8 cellular contexts compared by ENCODE assay signal in the genomic region with DNA sequence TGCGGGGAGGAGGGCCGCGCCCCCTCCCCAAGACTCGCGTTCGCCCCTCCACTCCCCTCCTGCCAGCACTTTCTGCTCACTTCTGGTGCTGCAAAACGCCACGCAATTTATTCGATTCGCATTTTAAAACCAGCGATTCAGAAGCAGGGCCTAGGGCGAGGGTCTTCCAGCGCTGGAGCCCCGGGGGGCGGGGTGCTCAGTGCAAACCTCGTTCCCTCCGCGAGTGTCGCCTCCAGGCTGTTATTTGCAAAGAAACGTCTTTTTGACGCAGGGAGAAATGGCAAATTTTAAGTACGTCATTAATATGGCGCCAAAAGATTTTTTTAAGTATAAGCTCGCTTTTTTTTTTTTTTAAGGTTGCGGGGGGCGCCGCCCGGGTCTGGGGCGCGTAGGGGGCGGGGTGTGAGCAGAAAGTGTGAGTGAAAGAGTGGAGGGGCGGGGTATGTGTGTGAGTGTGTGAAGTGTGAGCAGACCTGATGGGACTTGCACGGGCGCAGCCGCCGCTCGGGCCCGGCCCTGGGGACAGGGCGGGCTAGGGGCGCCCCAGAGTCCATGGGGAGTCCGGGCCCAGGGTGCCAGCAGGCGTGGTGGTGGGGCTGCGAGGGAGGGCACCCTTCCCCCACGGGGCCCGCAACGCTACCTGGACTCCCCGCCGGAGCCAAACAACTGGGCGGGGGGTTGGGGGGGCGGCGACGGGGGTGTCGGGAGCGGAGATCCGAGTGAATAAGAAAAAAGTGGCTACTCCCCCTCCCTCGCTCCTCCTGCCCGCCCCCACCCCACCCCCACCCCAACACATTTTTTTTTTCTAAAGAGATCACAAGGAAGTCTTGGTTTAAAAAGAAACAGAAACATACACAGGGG. TPM values are rescaled to one million over a fixed set of nuclear protein-coding genes. Genes with fewer than 3 reads are reported as not detected.
DNase-seq lines count a peak whose midpoint lies in the region; ATAC-seq and TF ChIP-seq lines count a peak whose summit lies in the region.

A gene (plus strand): TSS at position 845 of the 861 bp plus-strand sequence. CDS start 10,188 bp downstream, outside the sequence.

- peaks cover 8 to 20% of the 10 kb centered on the region in 2 donors for H3K4me1 Mint-ChIP-seq in natural killer cell treated with Interleukin-12 subunit alpha and Interleukin-12 subunit beta and Interleukin-15 and Interleukin-18, amount 100 ng/mL, for 72 hours (ENCODE audit: low read depth in 2 of 2)

- peak within 1 kb of the TSS; percentile 75 for H3K4me3 ChIP-seq in AG04449 (ENCODE audit: low read depth, low read length)
- H3K4me3 ChIP-seq in fibroblast of pulmonary artery (replicated peaks; ENCODE audit: low read depth, low read length) = peak within 1 kb of the TSS; percentile 82

- H3K27ac Mint-ChIP-seq in natural killer cell treated with Interleukin-12 subunit alpha and Interleukin-12 subunit beta and Interleukin-15 and Interleukin-18, amount 100 ng/mL, for 72 hours = peak within 1 kb of the TSS; percentile 79 to 87

- H3K4me3 Mint-ChIP-seq in natural killer cell treated with Interleukin-12 subunit alpha and Interleukin-12 subunit beta and Interleukin-15 and Interleukin-18, amount 100 ng/mL, for 72 hours = peak within 1 kb of the TSS; percentile 98

- H3K9me3 Mint-ChIP-seq in natural killer cell treated with Interleukin-12 subunit alpha and Interleukin-12 subunit beta and Interleukin-15 and Interleukin-18, amount 100 ng/mL, for 72 hours = no peaks in the 10 kb centered on the region

- POLR2A ChIA-PET in AG04449 (lab: Yijun Ruan, JAX) = interaction anchor here (0.9 to 1.4 kb wide), 4 partner anchors 22 to 113 kb away, joined by 3 to 4 read pairs (median 4); a partner anchor contains a TSS

- DNase-seq in AG04449 (ENCODE audit: low read depth, low spot score) = no peak
- DNase-seq in RPMI8226 = peak; percentile 79
- peak; percentile 66 for DNase-seq in activated T-helper 9 cell treated with anti-CD3 and anti-CD28 coated beads, Interleukin-2, amount 50 U/mL, for 16 hours (ENCODE audit: low read depth)
- DNase-seq in fibroblast of pulmonary artery (ENCODE audit: low read depth) = peak; percentile 81
- peak; percentile 79 for DNase-seq in natural killer cell treated with Interleukin-12 subunit alpha and Interleukin-12 subunit beta and Interleukin-15 and Interleukin-18, amount 100 ng/mL, for 72 hours (ENCODE audit: low spot score)
- peak; percentile 85 for DNase-seq in stimulated activated naive CD4-positive, alpha-beta T cell treated with Interleukin-2 at 50 U/mL for 16 hours (lab: John Stamatoyannopoulos, UW)

- peak; percentile 54 for TF ChIP-seq POLR2A in GM18526 (IDR thresholded peaks at IDR 0.05; ENCODE audit: extremely low read depth, insufficient read length)

- peak; percentile 9 for TF ChIP-seq CTCF in AG04449 (IDR thresholded peaks at IDR 0.05; ENCODE audit: insufficient read depth, low read length, missing control alignments)
- peak; percentile 3 for TF ChIP-seq CTCF in fibroblast of pulmonary artery (IDR thresholded peaks at IDR 0.05; ENCODE audit: low read length, missing control alignments)

- no peaks in the 10 kb centered on the region for H3K27me3 Mint-ChIP-seq in natural killer cell treated with Interleukin-12 subunit alpha and Interleukin-12 subunit beta and Interleukin-15 and Interleukin-18, amount 100 ng/mL, for 72 hours

- CTCF ChIA-PET in AG04449 (lab: Yijun Ruan, JAX) = interaction anchor here (3.9 to 7.5 kb wide), 2 partner anchors 21 to 113 kb away, joined by 47 to 65 read pairs; a partner anchor contains a TSS

- no peaks in the 10 kb centered on the region for H3K36me3 Mint-ChIP-seq in natural killer cell treated with Interleukin-12 subunit alpha and Interleukin-12 subunit beta and Interleukin-15 and Interleukin-18, amount 100 ng/mL, for 72 hours

- ATAC-seq in HG03442 (IDR thresholded peaks at IDR 0.05; ENCODE audit: unreplicated experiment) = peak; percentile 24
- peak; percentile 74 to 75 for ATAC-seq in natural killer cell treated with Interleukin-12 subunit alpha and Interleukin-12 subunit beta and Interleukin-15 and Interleukin-18, amount 100 ng/mL, for 72 hours

RNA-seq across cellular contexts. Expression of the gene that starts here (rescaled TPM):
- total RNA-seq in natural killer cell treated with Interleukin-12 subunit alpha and Interleukin-12 subunit beta and Interleukin-15 and Interleukin-18, amount 100 ng/mL, for 72 hours = 10 to 100 TPM; 45.2 to 70.8 TPM
